21 cellular contexts compared by ENCODE assay signal in genomic region chr11:27770576-27770975, GRCh38.
DNase-seq lines count a peak whose midpoint lies in the region; ATAC-seq lines count a peak whose summit lies in the region.
"Had no signal": no experiment of that assay in that cellular context is flagged by ENCODE, and none has a peak within 500 bp of the region (broad histone marks: within the 10 kb centered on the region; RNA-seq: fewer than 3 reads in every experiment).

No MANE protein-coding gene starts in this region.

- no peak overlapping the region for H2BK120ac ChIP-seq in trophoblast cell (ENCODE audit: insufficient read depth, low read length, poor library complexity)

- DNase-seq in EH (ENCODE audit: low read depth) (peak; percentile 18), NCI-H226 (peak; percentile 74), trophoblast cell (peak; percentile 63 to 82), posterior vena cava (ENCODE audit: low spot score) (no peak), UCSD-AML1 (lab: John Stamatoyannopoulos, UW; ENCODE audit: unreplicated experiment) (no peak), occipital lobe (lab: John Stamatoyannopoulos, UW) (no peak)
- DNase-seq in stimulated activated effector memory CD8-positive, alpha-beta T cell treated with anti-CD3 and anti-CD28 coated beads, Interleukin-12 subunit alpha, Interleukin-12 subunit beta, amount 100 ng/mL, for 72 hours (ENCODE audit: low spot score in 2 of 2), result no peak
- DNase-seq: activated CD4-positive, alpha-beta T cell treated with anti-CD3 and anti-CD28 coated beads for 4 hours; activated naive CD8-positive, alpha-beta T cell treated with anti-CD3 and anti-CD28 coated beads, Interleukin-2, amount 50 U/mL, for 24 hours; GDM1; MV-4-11; naive B cell; NCI-H187; NCI-H345; pancreas; sigmoid colon; stimulated activated naive B cell treated with anti-CD40 and anti-IgM and Interleukin-4, amounts not matched to agents 10 μg/mL and 1 μg/mL and 100 μg/mL, for 72 hours had no signal

- no peak overlapping the region for H2BK5ac ChIP-seq in trophoblast cell (ENCODE audit: low read depth, low read length, poor library complexity)

- H3K14ac ChIP-seq in trophoblast cell (ENCODE audit: low read length), result no peak overlapping the region

- H3K9me3 Mint-ChIP-seq in stimulated activated effector memory CD8-positive, alpha-beta T cell treated with anti-CD3 and anti-CD28 coated beads, Interleukin-12 subunit alpha, Interleukin-12 subunit beta, amount 100 ng/mL, for 72 hours, result peaks cover 2% of the 10 kb centered on the region

- H3K4me2 ChIP-seq in trophoblast cell (ENCODE audit: low read length), result no peak overlapping the region

- H3K27me3 ChIP-seq in trophoblast cell (ENCODE audit: insufficient read depth, low read length), result no peaks in the 10 kb centered on the region
- H3K27me3 ChIP-seq: cardiac muscle cell, pancreas, sigmoid colon had no signal

- no peak overlapping the region for H2AK5ac ChIP-seq in trophoblast cell (ENCODE audit: low read length)

- H3K79me1 ChIP-seq in trophoblast cell (ENCODE audit: low read length), result no peaks in the 10 kb centered on the region

- H4K12ac ChIP-seq in trophoblast cell (ENCODE audit: low read depth, low read length), result no peak overlapping the region

- H3K36me3 Mint-ChIP-seq in stimulated activated effector memory CD8-positive, alpha-beta T cell treated with anti-CD3 and anti-CD28 coated beads, Interleukin-12 subunit alpha, Interleukin-12 subunit beta, amount 100 ng/mL, for 72 hours, result no peaks in the 10 kb centered on the region
- H3K36me3 Mint-ChIP-seq: naive B cell; stimulated activated naive B cell treated with anti-CD40 and anti-IgM and Interleukin-4, amounts not matched to agents 10 μg/mL and 1 μg/mL and 100 μg/mL, for 72 hours had no signal

- H2AFZ ChIP-seq in trophoblast cell (ENCODE audit: insufficient read depth, low read length, poor library complexity), result no peak overlapping the region

- H3K18ac ChIP-seq in trophoblast cell (ENCODE audit: low read length), result no peak overlapping the region

- H3K4me1 ChIP-seq in trophoblast cell (ENCODE audit: control insufficient read depth in 1 of 2, insufficient read depth in 2 of 2, low read length in 2 of 2), result no peaks in the 10 kb centered on the region
- H3K4me1 ChIP-seq: HAP-1, pancreas, sigmoid colon had no signal

- no peaks in the 10 kb centered on the region for H3K36me3 ChIP-seq in trophoblast cell (ENCODE audit: control insufficient read depth in 1 of 2, insufficient read depth in 2 of 2, low read length in 2 of 2)
- H3K36me3 ChIP-seq: cardiac muscle cell, HAP-1, pancreas, sigmoid colon had no signal

- no peak overlapping the region for H4K91ac ChIP-seq in trophoblast cell (ENCODE audit: low read depth, low read length)

- no peak overlapping the region for H3K27ac Mint-ChIP-seq in stimulated activated effector memory CD8-positive, alpha-beta T cell treated with anti-CD3 and anti-CD28 coated beads, Interleukin-12 subunit alpha, Interleukin-12 subunit beta, amount 100 ng/mL, for 72 hours
- H3K27ac Mint-ChIP-seq: activated naive CD8-positive, alpha-beta T cell treated with anti-CD3 and anti-CD28 coated beads, Interleukin-2, amount 50 U/mL, for 24 hours; activated T-helper 17 cell treated with anti-CD3 and anti-CD28 coated beads, Interleukin-2, amount 50 U/mL, for 72 hours; naive B cell; stimulated activated naive B cell treated with anti-CD40 and anti-IgM and Interleukin-4, amounts not matched to agents 10 μg/mL and 1 μg/mL and 100 μg/mL, for 72 hours had no signal

- WGBS in trophoblast cell (ENCODE audit: extremely low coverage, insufficient coverage, insufficient read length), result no CpG with 5 or more reads among the region's 4 CpGs

- H3K9me3 ChIP-seq in trophoblast cell (ENCODE audit: insufficient read depth, low read depth, low read length), result no peaks in the 10 kb centered on the region
- H3K9me3 ChIP-seq: HAP-1, pancreas, sigmoid colon had no signal

- intact Hi-C loops in posterior vena cava (cut with DNase I), result no loop called here

- no peak overlapping the region for H4K8ac ChIP-seq in trophoblast cell (ENCODE audit: low read depth, low read length)

- no peak overlapping the region for H3K4me3 Mint-ChIP-seq in stimulated activated effector memory CD8-positive, alpha-beta T cell treated with anti-CD3 and anti-CD28 coated beads, Interleukin-12 subunit alpha, Interleukin-12 subunit beta, amount 100 ng/mL, for 72 hours
- H3K4me3 Mint-ChIP-seq: activated naive CD8-positive, alpha-beta T cell treated with anti-CD3 and anti-CD28 coated beads, Interleukin-2, amount 50 U/mL, for 24 hours; activated T-helper 17 cell treated with anti-CD3 and anti-CD28 coated beads, Interleukin-2, amount 50 U/mL, for 72 hours; naive B cell; stimulated activated naive B cell treated with anti-CD40 and anti-IgM and Interleukin-4, amounts not matched to agents 10 μg/mL and 1 μg/mL and 100 μg/mL, for 72 hours had no signal

- H3K4me3 ChIP-seq in trophoblast cell (ENCODE audit: low read depth, low read length), result no peak overlapping the region
- H3K4me3 ChIP-seq: cardiac muscle cell, HAP-1, pancreas, sigmoid colon had no signal

- H3K23ac ChIP-seq in trophoblast cell (ENCODE audit: low read length), result no peak overlapping the region

- no peaks in the 10 kb centered on the region for H3K79me2 ChIP-seq in trophoblast cell (ENCODE audit: control insufficient read depth, insufficient read depth, low read length, poor library complexity)

- H2BK12ac ChIP-seq in trophoblast cell (ENCODE audit: low read length), result no peak overlapping the region

- no peaks in the 10 kb centered on the region for H3K4me1 Mint-ChIP-seq in stimulated activated effector memory CD8-positive, alpha-beta T cell treated with anti-CD3 and anti-CD28 coated beads, Interleukin-12 subunit alpha, Interleukin-12 subunit beta, amount 100 ng/mL, for 72 hours
- H3K4me1 Mint-ChIP-seq: activated naive CD8-positive, alpha-beta T cell treated with anti-CD3 and anti-CD28 coated beads, Interleukin-2, amount 50 U/mL, for 24 hours; activated T-helper 17 cell treated with anti-CD3 and anti-CD28 coated beads, Interleukin-2, amount 50 U/mL, for 72 hours; naive B cell; stimulated activated naive B cell treated with anti-CD40 and anti-IgM and Interleukin-4, amounts not matched to agents 10 μg/mL and 1 μg/mL and 100 μg/mL, for 72 hours had no signal

- H3K9ac ChIP-seq in trophoblast cell (ENCODE audit: low read length), result no peak overlapping the region

- ATAC-seq in esophagus mucosa, result peak; percentile 33
- no peak for ATAC-seq in stimulated activated effector memory CD8-positive, alpha-beta T cell treated with anti-CD3 and anti-CD28 coated beads, Interleukin-12 subunit alpha, Interleukin-12 subunit beta, amount 100 ng/mL, for 72 hours
- ATAC-seq: activated naive CD8-positive, alpha-beta T cell treated with anti-CD3 and anti-CD28 coated beads, Interleukin-2, amount 50 U/mL, for 24 hours; activated T-helper 17 cell treated with anti-CD3 and anti-CD28 coated beads, Interleukin-2, amount 50 U/mL, for 72 hours; pancreas; stimulated activated naive B cell treated with anti-CD40 and anti-IgM and Interleukin-4, amounts not matched to agents 10 μg/mL and 1 μg/mL and 100 μg/mL, for 72 hours had no signal

- H3K4ac ChIP-seq in trophoblast cell (ENCODE audit: low read depth, low read length), result no peak overlapping the region

- no peak overlapping the region for H3K27ac ChIP-seq in trophoblast cell (ENCODE audit: low read depth, low read length)
- H3K27ac ChIP-seq: cardiac muscle cell, pancreas, sigmoid colon had no signal

Comparison
In these comparisons a context has a peak if more than half of its experiments do, and no peak if none do; other contexts are left out.
1. DNase-seq: peak in EH (single experiment), NCI-H226 (single experiment) and trophoblast cell (2 of 2); none in posterior vena cava (single experiment), UCSD-AML1 (single experiment), occipital lobe (single experiment) and stimulated activated effector memory CD8-positive, alpha-beta T cell treated with anti-CD3 and anti-CD28 coated beads, Interleukin-12 subunit alpha, Interleukin-12 subunit beta, amount 100 ng/mL, for 72 hours (0 of 2).